1 cellular context compared by ENCODE assay signal in genomic region chr6:118651282-118652050, GRCh38.
TF ChIP-seq lines count a peak whose summit lies in the region.

CEP85L (minus strand) TSS chr6:118651591; CDS start chr6:118651269, 322 bp downstream.

TF ChIP-seq in HEK293, 187 proteins besides CTCF, POLR2A, EP300 and RAD21 (continued from another document and continues in another):
- no peak for TF ChIP-seq ZNF843 (tag by site-specific recombination; IDR thresholded peaks at IDR 0.05)
- no peak for TF ChIP-seq ZNF174 (tag by site-specific recombination; IDR thresholded peaks at IDR 0.05)
- TF ChIP-seq ZNF645 (tag by site-specific recombination; IDR thresholded peaks at IDR 0.05) = no peak
- no peak for TF ChIP-seq BCL11B (tag by site-specific recombination; IDR thresholded peaks at IDR 0.05; ENCODE audit: low read depth)
- TF ChIP-seq ZNF155 (tag by site-specific recombination; IDR thresholded peaks at IDR 0.05) = no peak
- TF ChIP-seq INSM2 (tag by site-specific recombination; IDR thresholded peaks at IDR 0.05) = no peak
- peak; percentile 77 for TF ChIP-seq ZNF366 (tag by site-specific recombination; conservative IDR thresholded peaks at IDR 0.05)
- TF ChIP-seq ZNF48 (tag by site-specific recombination; IDR thresholded peaks at IDR 0.05) = no peak
- no peak for TF ChIP-seq ZNF776 (tag by site-specific recombination; IDR thresholded peaks at IDR 0.05; ENCODE audit: borderline replicate concordance)
- TF ChIP-seq RBAK (tag by site-specific recombination; IDR thresholded peaks at IDR 0.05) = no peak
- peak; percentile 87 for TF ChIP-seq GLIS2 (tag by site-specific recombination; IDR thresholded peaks at IDR 0.05)
- TF ChIP-seq ZNF785 (tag by site-specific recombination; IDR thresholded peaks at IDR 0.05) = no peak
- TF ChIP-seq ZNF354C (tag by site-specific recombination; IDR thresholded peaks at IDR 0.05; ENCODE audit: borderline replicate concordance, low read depth) = no peak
- no peak for TF ChIP-seq ZNF473 (tag by site-specific recombination; IDR thresholded peaks at IDR 0.05)
- TF ChIP-seq ZNF626 (tag by site-specific recombination; IDR thresholded peaks at IDR 0.05) = no peak
- 0 out of 2 replicates have a peak, but pooled peaks have one; percentile 11 for TF ChIP-seq ZBTB11 (tag by site-specific recombination; conservative IDR thresholded peaks at IDR 0.05; ENCODE audit: low read depth)
- no peak for TF ChIP-seq EGR2 (tag by site-specific recombination; IDR thresholded peaks at IDR 0.05; ENCODE audit: low read depth)
- no peak for TF ChIP-seq ZNF548 (tag by site-specific recombination; IDR thresholded peaks at IDR 0.05)
- peak; percentile 46; the same call in 1 of the 2 replicates for TF ChIP-seq ZBTB17 (tag by site-specific recombination; IDR thresholded peaks at IDR 0.05)
- TF ChIP-seq ZNF416 (tag by site-specific recombination; IDR thresholded peaks at IDR 0.05) = no peak
- TF ChIP-seq ZNF394 (tag by site-specific recombination; IDR thresholded peaks at IDR 0.05; ENCODE audit: borderline replicate concordance) = no peak
- peak; percentile 44; the same call in 1 of the 2 replicates for TF ChIP-seq ZFP37 (tag by site-specific recombination; IDR thresholded peaks at IDR 0.05)
- TF ChIP-seq OSR2 (tag by site-specific recombination; IDR thresholded peaks at IDR 0.05) = no peak
- no peak for TF ChIP-seq ZNF510 (tag by site-specific recombination; IDR thresholded peaks at IDR 0.05; ENCODE audit: insufficient replicate concordance)
- TF ChIP-seq MEIS1 (CRISPR knock-in tag; IDR thresholded peaks at IDR 0.05; ENCODE audit: borderline replicate concordance) = no peak; the same call in 1 of the 2 replicates
- TF ChIP-seq ZIC2 (tag by site-specific recombination; IDR thresholded peaks at IDR 0.05) = 0 out of 2 replicates have a peak, but pooled peaks have one; percentile 22
- TF ChIP-seq ZNF248 (tag by site-specific recombination; IDR thresholded peaks at IDR 0.05) = no peak
- no peak for TF ChIP-seq ZNF426 (tag by site-specific recombination; IDR thresholded peaks at IDR 0.05)
- TF ChIP-seq ZBTB6 (tag by site-specific recombination; IDR thresholded peaks at IDR 0.05) = no peak
- TF ChIP-seq ZNF362 (tag by site-specific recombination; IDR thresholded peaks at IDR 0.05) = no peak
- peak; percentile 93 for TF ChIP-seq KLF1 (tag by site-specific recombination; IDR thresholded peaks at IDR 0.05)
- TF ChIP-seq AEBP2 (tag by site-specific recombination; IDR thresholded peaks at IDR 0.05; ENCODE audit: borderline replicate concordance) = no peak
- no peak for TF ChIP-seq ZSCAN16 (tag by site-specific recombination; IDR thresholded peaks at IDR 0.05)
- 0 out of 2 replicates have a peak, but pooled peaks have one; percentile 49 for TF ChIP-seq TRIM28 (IDR thresholded peaks at IDR 0.05; ENCODE audit: borderline replicate concordance, low read length)
- no peak for TF ChIP-seq ZNF292 (tag by site-specific recombination; IDR thresholded peaks at IDR 0.05; ENCODE audit: borderline replicate concordance, low read depth)
- no peak for TF ChIP-seq ZNF133 (tag by site-specific recombination; IDR thresholded peaks at IDR 0.05)
- no peak for TF ChIP-seq ZNF580 (tag by site-specific recombination; IDR thresholded peaks at IDR 0.05)
- no peak for TF ChIP-seq ZNF239 (tag by site-specific recombination; IDR thresholded peaks at IDR 0.05)
- TF ChIP-seq ZBTB44 (tag by site-specific recombination; IDR thresholded peaks at IDR 0.05) = peak; percentile 28; the same call in 1 of the 2 replicates
- peak; percentile 76 for TF ChIP-seq SP3 (tag by site-specific recombination; IDR thresholded peaks at IDR 0.05)
- no peak for TF ChIP-seq ATF2 (tag by site-specific recombination; IDR thresholded peaks at IDR 0.05; ENCODE audit: low read depth)
- no peak for TF ChIP-seq ZNF18 (tag by site-specific recombination; IDR thresholded peaks at IDR 0.05)
- peak; percentile 73 for TF ChIP-seq KLF8 (tag by site-specific recombination; IDR thresholded peaks at IDR 0.05)
- TF ChIP-seq ZNF623 (tag by site-specific recombination; IDR thresholded peaks at IDR 0.05) = no peak
- TF ChIP-seq ZNF148 (tag by site-specific recombination; IDR thresholded peaks at IDR 0.05; ENCODE audit: borderline replicate concordance) = no peak
- no peak for TF ChIP-seq ZNF223 (tag by site-specific recombination; IDR thresholded peaks at IDR 0.05)
- no peak for TF ChIP-seq HOXC10 (CRISPR knock-in tag; IDR thresholded peaks at IDR 0.05)
- TF ChIP-seq ZNF76 (tag by site-specific recombination; IDR thresholded peaks at IDR 0.05; ENCODE audit: borderline replicate concordance, low read depth) = no peak
- TF ChIP-seq ZNF211 (tag by site-specific recombination; IDR thresholded peaks at IDR 0.05; ENCODE audit: low read depth) = no peak
- peak; percentile 67; the same call in 1 of the 2 replicates for TF ChIP-seq YY1 (tag by site-specific recombination; IDR thresholded peaks at IDR 0.05)
